In genomic region chr1:196425513-196425912, GRCh38 we compare ENCODE assay signal across 16 cellular contexts.
"Had no signal": no experiment of that assay in that cellular context is flagged by ENCODE, and none has a peak within 500 bp of the region (broad histone marks: within the 10 kb centered on the region; RNA-seq: fewer than 3 reads in every experiment).

No MANE protein-coding gene starts in this region.

- H3K36me3 ChIP-seq: neutrophil, tibial artery had no signal

- H3K36me3 Mint-ChIP-seq: immature natural killer cell; naive thymus-derived CD4-positive, alpha-beta T cell; stimulated activated memory B cell treated with anti-CD40 and anti-IgM and Interleukin-4, amounts not matched to agents 10 μg/mL and 1 μg/mL and 100 μg/mL, for 72 hours had no signal

- H3K9me3 Mint-ChIP-seq: brain; naive thymus-derived CD4-positive, alpha-beta T cell; stimulated activated memory B cell treated with anti-CD40 and anti-IgM and Interleukin-4, amounts not matched to agents 10 μg/mL and 1 μg/mL and 100 μg/mL, for 72 hours; T-helper 2 cell treated with Interferon-gamma antibody and Interleukin-4, amounts not matched to agents 5 μg/mL and 100 μg/mL, for 36 hours had no signal

- H3K4me1 ChIP-seq: right lobe of liver, tibial artery had no signal

- DNase-seq: activated CD4-positive, alpha-beta T cell treated with anti-CD3 and anti-CD28 coated beads, Interleukin-2, amount 50 U/mL, for 4 hours; activated CD4-positive, CD25-positive, alpha-beta regulatory T cell treated with anti-CD3 and anti-CD28 coated beads, Interleukin-2, amount 50 U/mL, for 72 hours; activated naive CD4-positive, alpha-beta T cell treated with anti-CD3 and anti-CD28 coated beads, Interleukin-2, amount 50 U/mL, for 16 hours; activated T-cell treated with anti-CD3 and anti-CD28 coated beads, Interleukin-2, amount 50 U/mL, for 1 hour; dorsolateral prefrontal cortex; hypothalamus; immature natural killer cell; mammary epithelial cell; naive thymus-derived CD4-positive, alpha-beta T cell; right lobe of liver; tibial artery had no signal

- H3K27me3 Mint-ChIP-seq: brain; stimulated activated memory B cell treated with anti-CD40 and anti-IgM and Interleukin-4, amounts not matched to agents 10 μg/mL and 1 μg/mL and 100 μg/mL, for 72 hours had no signal

- ATAC-seq: naive thymus-derived CD4-positive, alpha-beta T cell; right lobe of liver; stimulated activated memory B cell treated with anti-CD40 and anti-IgM and Interleukin-4, amounts not matched to agents 10 μg/mL and 1 μg/mL and 100 μg/mL, for 72 hours had no signal

- FAIRE-seq: endothelial cell of umbilical vein had no signal

- H3K27ac ChIP-seq: dorsolateral prefrontal cortex, neutrophil, right lobe of liver, tibial artery had no signal

- H3K4me3 Mint-ChIP-seq: brain; immature natural killer cell; naive thymus-derived CD4-positive, alpha-beta T cell; stimulated activated memory B cell treated with anti-CD40 and anti-IgM and Interleukin-4, amounts not matched to agents 10 μg/mL and 1 μg/mL and 100 μg/mL, for 72 hours; T-helper 2 cell treated with Interferon-gamma antibody and Interleukin-4, amounts not matched to agents 5 μg/mL and 100 μg/mL, for 36 hours had no signal

- H3K27ac Mint-ChIP-seq: brain; immature natural killer cell; naive thymus-derived CD4-positive, alpha-beta T cell; stimulated activated memory B cell treated with anti-CD40 and anti-IgM and Interleukin-4, amounts not matched to agents 10 μg/mL and 1 μg/mL and 100 μg/mL, for 72 hours; T-helper 2 cell treated with Interferon-gamma antibody and Interleukin-4, amounts not matched to agents 5 μg/mL and 100 μg/mL, for 36 hours had no signal

- H3K4me1 Mint-ChIP-seq: brain; immature natural killer cell; stimulated activated memory B cell treated with anti-CD40 and anti-IgM and Interleukin-4, amounts not matched to agents 10 μg/mL and 1 μg/mL and 100 μg/mL, for 72 hours had no signal

- H3K27me3 ChIP-seq: dorsolateral prefrontal cortex, neutrophil, right lobe of liver, tibial artery had no signal

- H3K9me3 ChIP-seq: neutrophil, right lobe of liver, tibial artery had no signal

- H3K4me3 ChIP-seq: dorsolateral prefrontal cortex, right lobe of liver, tibial artery had no signal
